ENCODE assay signal across 18 cellular contexts in the genomic region with DNA sequence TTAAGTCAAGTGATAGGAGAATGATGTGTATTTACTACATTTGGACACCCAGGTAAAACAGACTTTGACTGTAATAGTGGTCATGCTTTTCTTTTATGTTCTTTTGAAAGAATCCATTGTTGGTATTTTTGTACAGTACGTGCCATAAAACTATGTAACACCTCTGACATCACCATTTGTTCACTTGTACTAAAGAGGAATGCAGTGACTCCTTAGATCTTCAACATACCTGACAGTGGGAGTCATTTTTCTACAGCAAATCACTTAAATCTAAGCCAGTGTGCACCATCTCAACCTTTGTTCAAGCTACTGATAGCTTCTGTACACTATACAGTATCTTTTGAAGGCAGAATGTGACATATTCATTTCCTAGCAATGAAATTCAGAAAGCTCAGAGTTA. TPM values are rescaled to one million over a fixed set of nuclear protein-coding genes. Genes with fewer than 3 reads are reported as not detected.
DNase-seq lines count a peak whose midpoint lies in the region; TF ChIP-seq lines count a peak whose summit lies in the region.
"Had no signal": no experiment of that assay in that cellular context is flagged by ENCODE, and none has a peak within 500 bp of the region (broad histone marks: within the 10 kb centered on the region; RNA-seq: fewer than 3 reads in every experiment).

No MANE protein-coding gene starts in this region.

- H3K36me3 Mint-ChIP-seq in type B pancreatic cell, result no peaks in the 10 kb centered on the region
- H3K36me3 Mint-ChIP-seq: CD8-positive, alpha-beta T cell had no signal

- H3K27ac Mint-ChIP-seq in type B pancreatic cell, result peak overlapping the region; percentile 73
- H3K27ac Mint-ChIP-seq: CD8-positive, alpha-beta T cell; HFFc6 had no signal

- DNase-seq in LHCN-M2 (ENCODE audit: low read depth), result peak; percentile 13
- DNase-seq in astrocyte of the spinal cord (ENCODE audit: low read depth, low spot score), result peak; percentile 13
- DNase-seq in kidney epithelial cell (ENCODE audit: low read depth), result peak; percentile 18
- DNase-seq in type B pancreatic cell (ENCODE audit: extremely low spot score, unreplicated experiment), result no peak
- no peak for DNase-seq in A172 (ENCODE audit: low spot score)
- no peak for DNase-seq in SHP77 treated with DMSO at 0.1 percent for 48 hours (lab: John Stamatoyannopoulos, UW)
- no peak for DNase-seq in NAMALWA (ENCODE audit: low spot score)
- DNase-seq: CD8-positive, alpha-beta T cell; HFFc6; KG1; MG63; NCI-H1105; NCI-H1694 treated with DMSO at 0.1 percent for 48 hours; NCI-H748 treated with DMSO at 0.1 percent for 48 hours; Peyer's patch; SJCRH30 had no signal

- in situ Hi-C loops in astrocyte of the spinal cord (cut with HindIII; ENCODE audit: low sequenced_read_pairs), result no loop called here

- H3K27me3 ChIP-seq in kidney epithelial cell (ENCODE audit: control insufficient read depth, insufficient read depth, low read length), result no peaks in the 10 kb centered on the region
- H3K27me3 ChIP-seq: Peyer's patch, SJCRH30 had no signal

- no peak for TF ChIP-seq CTCF in astrocyte of the spinal cord (IDR thresholded peaks at IDR 0.05; ENCODE audit: low read depth, low read length)
- no peak for TF ChIP-seq CTCF in kidney epithelial cell (IDR thresholded peaks at IDR 0.05; ENCODE audit: insufficient read depth, low read length, poor library complexity, severe bottlenecking)
- TF ChIP-seq CTCF in type B pancreatic cell (conservative IDR thresholded peaks at IDR 0.05), result no peak

- peaks cover 9% of the 10 kb centered on the region for H3K9me3 Mint-ChIP-seq in type B pancreatic cell

- no peaks in the 10 kb centered on the region for H3K4me1 Mint-ChIP-seq in type B pancreatic cell (ENCODE audit: unreplicated experiment)

- no peak overlapping the region for H3K4me3 ChIP-seq in astrocyte of the spinal cord (ENCODE audit: low read depth, low read length)
- no peak overlapping the region for H3K4me3 ChIP-seq in kidney epithelial cell (ENCODE audit: low read depth, low read length)
- H3K4me3 ChIP-seq: MG63, Peyer's patch, SJCRH30 had no signal

- H3K4me3 Mint-ChIP-seq in type B pancreatic cell, result no peak overlapping the region
- H3K4me3 Mint-ChIP-seq: CD8-positive, alpha-beta T cell; HFFc6 had no signal

- H3K27me3 Mint-ChIP-seq in type B pancreatic cell, result peaks cover 47% of the 10 kb centered on the region

- H3K36me3 ChIP-seq in kidney epithelial cell (ENCODE audit: control insufficient read depth, insufficient read depth, low read length), result no peaks in the 10 kb centered on the region
- H3K36me3 ChIP-seq: MG63, Peyer's patch, SJCRH30 had no signal

RNA-seq across cellular contexts. Expression of gene PLD5, which starts 6.3 kb away (rescaled TPM):
- total RNA-seq in LHCN-M2 (2014; rRNA removed) (0.11 and 0.90 TPM in 2 replicates), kidney epithelial cell (0.89 and 1.9 TPM in 2 replicates), type B pancreatic cell (ENCODE audit: low replicate concordance) (2.6 and 6.9 TPM in 2 replicates)
- 2.4 TPM for polyA plus RNA-seq in LHCN-M2 (2012)
- not detected in 2 replicates for total RNA-seq in A172 (2014; rRNA removed; shearing (Covaris generic))
- total RNA-seq: CD8-positive, alpha-beta T cell; HFFc6 had no signal
- polyA plus RNA-seq: AG04450, BJ had no signal

Comparison
In these comparisons a context has a peak if more than half of its experiments do, and no peak if none do; other contexts are left out.
1. DNase-seq: peak in LHCN-M2 (single experiment), astrocyte of the spinal cord (single experiment) and kidney epithelial cell (single experiment); none in type B pancreatic cell (single experiment), A172 (single experiment), SHP77 treated with DMSO at 0.1 percent for 48 hours (single experiment) and NAMALWA (single experiment).